Comparison of ENCODE assay signal across 1 cellular context in the genomic region with DNA sequence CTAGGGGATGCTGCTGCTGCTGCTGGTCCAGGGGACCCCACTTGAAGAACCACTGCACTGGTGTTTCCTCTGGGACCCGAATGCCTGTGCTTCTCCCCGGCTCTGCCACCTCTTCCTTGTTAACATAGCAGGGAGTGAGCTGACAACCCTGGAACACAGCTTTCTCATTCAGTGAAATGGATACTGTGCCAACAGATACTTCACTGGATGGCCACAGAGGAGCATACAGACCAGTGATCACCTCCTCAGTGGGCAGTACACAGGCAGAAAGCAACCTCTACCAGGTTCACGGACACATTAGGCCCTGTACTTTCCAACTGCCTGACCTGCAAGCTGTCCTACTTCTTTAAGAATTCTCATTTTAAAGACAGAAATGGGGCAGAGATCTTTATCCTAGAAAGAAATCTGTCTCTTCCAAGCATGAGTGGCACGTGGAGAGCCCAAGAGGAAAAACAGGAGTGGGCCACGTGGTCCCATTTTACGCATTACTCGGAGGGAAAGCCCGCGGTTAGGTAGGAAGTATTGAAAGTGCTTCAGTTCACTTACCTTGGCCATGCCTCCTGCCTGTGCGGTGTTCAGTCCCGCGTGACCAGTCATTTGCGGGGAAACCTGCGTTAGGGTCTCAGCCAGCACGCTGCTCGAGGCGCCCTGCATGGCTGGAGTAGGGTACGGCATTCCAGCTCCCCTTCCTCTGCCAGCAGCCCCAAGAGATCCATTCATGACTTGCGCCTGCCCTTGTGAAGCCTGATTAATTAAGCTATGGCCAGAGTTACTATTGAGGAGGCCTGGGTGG.
TF ChIP-seq lines count a peak whose summit lies in the region.

No MANE protein-coding gene starts in this region.

TF ChIP-seq in A549, 52 proteins besides CTCF, POLR2A, EP300 and RAD21 (continued from another document):
- TF ChIP-seq, protein P1, sequence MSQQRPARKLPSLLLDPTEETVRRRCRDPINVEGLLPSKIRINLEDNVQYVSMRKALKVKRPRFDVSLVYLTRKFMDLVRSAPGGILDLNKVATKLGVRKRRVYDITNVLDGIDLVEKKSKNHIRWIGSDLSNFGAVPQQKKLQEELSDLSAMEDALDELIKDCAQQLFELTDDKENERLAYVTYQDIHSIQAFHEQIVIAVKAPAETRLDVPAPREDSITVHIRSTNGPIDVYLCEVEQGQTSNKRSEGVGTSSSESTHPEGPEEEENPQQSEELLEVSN (IDR thresholded peaks at IDR 0.05; ENCODE audit: borderline replicate concordance, low read depth), result no peak
- no peak for TF ChIP-seq RARB (CRISPR knock-in tag; IDR thresholded peaks at IDR 0.05)
- TF ChIP-seq CHD4 (IDR thresholded peaks at IDR 0.05; ENCODE audit: borderline replicate concordance), result no peak
- no peak for TF ChIP-seq CEBPB (IDR thresholded peaks at IDR 0.05)
- no peak for TF ChIP-seq HOXB13 (CRISPR knock-in tag; IDR thresholded peaks at IDR 0.05; ENCODE audit: low read depth)
- TF ChIP-seq, protein P2, sequence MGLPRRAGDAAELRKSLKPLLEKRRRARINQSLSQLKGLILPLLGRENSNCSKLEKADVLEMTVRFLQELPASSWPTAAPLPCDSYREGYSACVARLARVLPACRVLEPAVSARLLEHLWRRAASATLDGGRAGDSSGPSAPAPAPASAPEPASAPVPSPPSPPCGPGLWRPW (IDR thresholded peaks at IDR 0.05), result no peak
- TF ChIP-seq POLR2AphosphoS2 (conservative IDR thresholded peaks at IDR 0.05; ENCODE audit: low read length), result no peak
- no peak for TF ChIP-seq MAFK (IDR thresholded peaks at IDR 0.05; ENCODE audit: partially characterized antibody)
- no peak for TF ChIP-seq FOSL2 (IDR thresholded peaks at IDR 0.05)
- TF ChIP-seq FOSL2 (CRISPR knock-in tag; IDR thresholded peaks at IDR 0.05), result no peak
- TF ChIP-seq FOXS1 (CRISPR knock-in tag; IDR thresholded peaks at IDR 0.05), result no peak
- TF ChIP-seq EHMT2 (IDR thresholded peaks at IDR 0.05; ENCODE audit: low read depth), result no peak
